ENCODE assay signal across 1 cellular context in the genomic region with DNA sequence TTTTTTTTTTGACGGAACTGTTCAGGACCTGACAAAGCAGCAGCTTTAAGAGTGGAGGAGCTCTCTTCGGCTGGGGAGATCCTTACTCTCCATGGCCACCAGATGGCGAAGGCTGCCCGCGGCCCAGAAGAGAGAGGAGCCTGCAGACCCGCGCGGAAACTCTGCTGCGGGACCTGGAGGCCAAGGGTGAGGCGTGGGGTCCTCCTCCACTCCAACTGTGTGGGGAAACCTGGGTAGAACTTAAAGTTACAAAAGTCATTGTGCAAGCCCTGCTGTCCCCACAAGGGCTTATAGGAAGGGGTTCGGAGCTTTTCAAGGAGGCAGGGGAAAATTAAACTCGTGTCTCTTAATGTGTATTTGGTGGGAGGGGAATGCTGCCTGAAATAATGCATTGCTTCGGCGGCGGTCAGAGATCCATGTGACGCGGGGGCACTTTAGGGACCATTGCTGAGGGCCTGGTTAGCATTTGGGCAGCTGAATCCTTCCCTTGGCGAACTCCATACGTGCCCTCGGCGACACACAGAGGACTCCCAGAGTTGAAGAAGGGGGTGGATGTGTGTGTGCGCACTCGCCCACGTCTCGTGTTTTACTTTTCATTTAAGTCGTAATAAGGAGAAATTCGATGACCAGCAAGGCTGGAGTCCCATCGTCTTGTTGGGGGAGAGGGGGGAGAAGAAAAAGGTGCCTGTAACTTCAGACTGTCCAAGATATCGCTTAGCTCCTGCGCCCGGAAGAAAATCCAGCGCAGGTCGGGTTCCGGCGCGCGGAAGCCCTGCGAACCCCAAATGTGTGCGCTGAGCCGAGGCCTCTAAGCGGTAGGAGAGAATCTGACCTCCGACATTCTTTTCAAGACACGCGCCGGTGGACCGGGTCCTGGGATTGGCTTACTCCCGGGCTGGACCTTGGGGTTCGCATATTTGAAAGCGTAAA.
TF ChIP-seq lines count a peak whose summit lies in the region.

No MANE protein-coding gene starts in this region.

TF ChIP-seq in A549, 52 proteins besides CTCF, POLR2A, EP300 and RAD21 (continued from another document):
- TF ChIP-seq ELK1 (IDR thresholded peaks at IDR 0.05; ENCODE audit: low read depth, low read length) = no peak
- TF ChIP-seq, protein P1, sequence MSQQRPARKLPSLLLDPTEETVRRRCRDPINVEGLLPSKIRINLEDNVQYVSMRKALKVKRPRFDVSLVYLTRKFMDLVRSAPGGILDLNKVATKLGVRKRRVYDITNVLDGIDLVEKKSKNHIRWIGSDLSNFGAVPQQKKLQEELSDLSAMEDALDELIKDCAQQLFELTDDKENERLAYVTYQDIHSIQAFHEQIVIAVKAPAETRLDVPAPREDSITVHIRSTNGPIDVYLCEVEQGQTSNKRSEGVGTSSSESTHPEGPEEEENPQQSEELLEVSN (IDR thresholded peaks at IDR 0.05; ENCODE audit: borderline replicate concordance, low read depth) = peak; percentile 41; the same call in 1 of the 2 replicates
- TF ChIP-seq HOXA7 (CRISPR knock-in tag; IDR thresholded peaks at IDR 0.05) = no peak
- TF ChIP-seq SMC3 (IDR thresholded peaks at IDR 0.05) = peak; percentile 75
